In the genomic region with DNA sequence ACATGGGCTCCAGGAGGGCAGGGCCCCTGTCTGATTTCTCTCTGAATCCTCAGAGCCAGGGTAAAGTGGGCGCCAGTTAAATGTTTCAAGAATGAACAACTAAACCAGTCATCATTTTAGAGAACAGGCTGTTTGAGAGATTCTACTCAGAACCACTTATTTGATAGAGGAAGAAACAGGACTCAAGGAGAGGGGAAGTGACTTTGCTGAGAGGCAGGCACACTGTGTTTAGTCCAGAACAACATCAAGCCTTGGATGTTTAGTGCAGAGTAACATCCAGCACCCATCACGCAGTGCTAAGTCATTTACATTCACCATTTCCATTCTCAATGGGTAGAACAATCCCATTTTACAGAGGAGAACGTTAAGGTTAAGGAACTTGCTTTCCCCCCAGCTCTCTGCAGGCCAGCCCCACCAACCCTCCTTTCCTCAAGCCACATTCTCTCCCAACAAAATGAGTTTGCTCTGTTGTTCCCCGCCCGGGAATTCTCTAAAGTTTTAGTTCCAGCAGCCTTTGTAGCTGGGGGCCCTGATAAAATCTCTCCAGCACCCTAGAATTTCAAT, we compare ENCODE assay signal across 1 cellular context.
TF ChIP-seq lines count a peak whose summit lies in the region.

No MANE protein-coding gene starts in this region.

TF ChIP-seq in H1, 55 proteins besides CTCF, POLR2A, EP300 and RAD21:
- TF ChIP-seq, protein P1, sequence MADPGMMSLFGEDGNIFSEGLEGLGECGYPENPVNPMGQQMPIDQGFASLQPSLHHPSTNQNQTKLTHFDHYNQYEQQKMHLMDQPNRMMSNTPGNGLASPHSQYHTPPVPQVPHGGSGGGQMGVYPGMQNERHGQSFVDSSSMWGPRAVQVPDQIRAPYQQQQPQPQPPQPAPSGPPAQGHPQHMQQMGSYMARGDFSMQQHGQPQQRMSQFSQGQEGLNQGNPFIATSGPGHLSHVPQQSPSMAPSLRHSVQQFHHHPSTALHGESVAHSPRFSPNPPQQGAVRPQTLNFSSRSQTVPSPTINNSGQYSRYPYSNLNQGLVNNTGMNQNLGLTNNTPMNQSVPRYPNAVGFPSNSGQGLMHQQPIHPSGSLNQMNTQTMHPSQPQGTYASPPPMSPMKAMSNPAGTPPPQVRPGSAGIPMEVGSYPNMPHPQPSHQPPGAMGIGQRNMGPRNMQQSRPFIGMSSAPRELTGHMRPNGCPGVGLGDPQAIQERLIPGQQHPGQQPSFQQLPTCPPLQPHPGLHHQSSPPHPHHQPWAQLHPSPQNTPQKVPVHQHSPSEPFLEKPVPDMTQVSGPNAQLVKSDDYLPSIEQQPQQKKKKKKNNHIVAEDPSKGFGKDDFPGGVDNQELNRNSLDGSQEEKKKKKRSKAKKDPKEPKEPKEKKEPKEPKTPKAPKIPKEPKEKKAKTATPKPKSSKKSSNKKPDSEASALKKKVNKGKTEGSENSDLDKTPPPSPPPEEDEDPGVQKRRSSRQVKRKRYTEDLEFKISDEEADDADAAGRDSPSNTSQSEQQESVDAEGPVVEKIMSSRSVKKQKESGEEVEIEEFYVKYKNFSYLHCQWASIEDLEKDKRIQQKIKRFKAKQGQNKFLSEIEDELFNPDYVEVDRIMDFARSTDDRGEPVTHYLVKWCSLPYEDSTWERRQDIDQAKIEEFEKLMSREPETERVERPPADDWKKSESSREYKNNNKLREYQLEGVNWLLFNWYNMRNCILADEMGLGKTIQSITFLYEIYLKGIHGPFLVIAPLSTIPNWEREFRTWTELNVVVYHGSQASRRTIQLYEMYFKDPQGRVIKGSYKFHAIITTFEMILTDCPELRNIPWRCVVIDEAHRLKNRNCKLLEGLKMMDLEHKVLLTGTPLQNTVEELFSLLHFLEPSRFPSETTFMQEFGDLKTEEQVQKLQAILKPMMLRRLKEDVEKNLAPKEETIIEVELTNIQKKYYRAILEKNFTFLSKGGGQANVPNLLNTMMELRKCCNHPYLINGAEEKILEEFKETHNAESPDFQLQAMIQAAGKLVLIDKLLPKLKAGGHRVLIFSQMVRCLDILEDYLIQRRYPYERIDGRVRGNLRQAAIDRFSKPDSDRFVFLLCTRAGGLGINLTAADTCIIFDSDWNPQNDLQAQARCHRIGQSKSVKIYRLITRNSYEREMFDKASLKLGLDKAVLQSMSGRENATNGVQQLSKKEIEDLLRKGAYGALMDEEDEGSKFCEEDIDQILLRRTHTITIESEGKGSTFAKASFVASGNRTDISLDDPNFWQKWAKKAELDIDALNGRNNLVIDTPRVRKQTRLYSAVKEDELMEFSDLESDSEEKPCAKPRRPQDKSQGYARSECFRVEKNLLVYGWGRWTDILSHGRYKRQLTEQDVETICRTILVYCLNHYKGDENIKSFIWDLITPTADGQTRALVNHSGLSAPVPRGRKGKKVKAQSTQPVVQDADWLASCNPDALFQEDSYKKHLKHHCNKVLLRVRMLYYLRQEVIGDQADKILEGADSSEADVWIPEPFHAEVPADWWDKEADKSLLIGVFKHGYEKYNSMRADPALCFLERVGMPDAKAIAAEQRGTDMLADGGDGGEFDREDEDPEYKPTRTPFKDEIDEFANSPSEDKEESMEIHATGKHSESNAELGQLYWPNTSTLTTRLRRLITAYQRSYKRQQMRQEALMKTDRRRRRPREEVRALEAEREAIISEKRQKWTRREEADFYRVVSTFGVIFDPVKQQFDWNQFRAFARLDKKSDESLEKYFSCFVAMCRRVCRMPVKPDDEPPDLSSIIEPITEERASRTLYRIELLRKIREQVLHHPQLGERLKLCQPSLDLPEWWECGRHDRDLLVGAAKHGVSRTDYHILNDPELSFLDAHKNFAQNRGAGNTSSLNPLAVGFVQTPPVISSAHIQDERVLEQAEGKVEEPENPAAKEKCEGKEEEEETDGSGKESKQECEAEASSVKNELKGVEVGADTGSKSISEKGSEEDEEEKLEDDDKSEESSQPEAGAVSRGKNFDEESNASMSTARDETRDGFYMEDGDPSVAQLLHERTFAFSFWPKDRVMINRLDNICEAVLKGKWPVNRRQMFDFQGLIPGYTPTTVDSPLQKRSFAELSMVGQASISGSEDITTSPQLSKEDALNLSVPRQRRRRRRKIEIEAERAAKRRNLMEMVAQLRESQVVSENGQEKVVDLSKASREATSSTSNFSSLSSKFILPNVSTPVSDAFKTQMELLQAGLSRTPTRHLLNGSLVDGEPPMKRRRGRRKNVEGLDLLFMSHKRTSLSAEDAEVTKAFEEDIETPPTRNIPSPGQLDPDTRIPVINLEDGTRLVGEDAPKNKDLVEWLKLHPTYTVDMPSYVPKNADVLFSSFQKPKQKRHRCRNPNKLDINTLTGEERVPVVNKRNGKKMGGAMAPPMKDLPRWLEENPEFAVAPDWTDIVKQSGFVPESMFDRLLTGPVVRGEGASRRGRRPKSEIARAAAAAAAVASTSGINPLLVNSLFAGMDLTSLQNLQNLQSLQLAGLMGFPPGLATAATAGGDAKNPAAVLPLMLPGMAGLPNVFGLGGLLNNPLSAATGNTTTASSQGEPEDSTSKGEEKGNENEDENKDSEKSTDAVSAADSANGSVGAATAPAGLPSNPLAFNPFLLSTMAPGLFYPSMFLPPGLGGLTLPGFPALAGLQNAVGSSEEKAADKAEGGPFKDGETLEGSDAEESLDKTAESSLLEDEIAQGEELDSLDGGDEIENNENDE (IDR thresholded peaks at IDR 0.05; ENCODE audit: insufficient replicate concordance, low read length), result no peak
- no peak for TF ChIP-seq NANOG (IDR thresholded peaks at IDR 0.05; ENCODE audit: insufficient read depth, low read depth, low read length, poor library complexity, severe bottlenecking)
- TF ChIP-seq CHD1 (IDR thresholded peaks at IDR 0.05; ENCODE audit: low read depth, low read length), result no peak
- TF ChIP-seq, protein P2, sequence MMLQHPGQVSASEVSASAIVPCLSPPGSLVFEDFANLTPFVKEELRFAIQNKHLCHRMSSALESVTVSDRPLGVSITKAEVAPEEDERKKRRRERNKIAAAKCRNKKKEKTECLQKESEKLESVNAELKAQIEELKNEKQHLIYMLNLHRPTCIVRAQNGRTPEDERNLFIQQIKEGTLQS (IDR thresholded peaks at IDR 0.05; ENCODE audit: insufficient read depth, low read depth, low read length), result no peak
- TF ChIP-seq, protein P3, sequence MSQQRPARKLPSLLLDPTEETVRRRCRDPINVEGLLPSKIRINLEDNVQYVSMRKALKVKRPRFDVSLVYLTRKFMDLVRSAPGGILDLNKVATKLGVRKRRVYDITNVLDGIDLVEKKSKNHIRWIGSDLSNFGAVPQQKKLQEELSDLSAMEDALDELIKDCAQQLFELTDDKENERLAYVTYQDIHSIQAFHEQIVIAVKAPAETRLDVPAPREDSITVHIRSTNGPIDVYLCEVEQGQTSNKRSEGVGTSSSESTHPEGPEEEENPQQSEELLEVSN (IDR thresholded peaks at IDR 0.05), result no peak
- TF ChIP-seq POU5F1 (IDR thresholded peaks at IDR 0.05; ENCODE audit: low read depth, low read length), result no peak
- TF ChIP-seq CTBP2 (IDR thresholded peaks at IDR 0.05; ENCODE audit: borderline replicate concordance, insufficient read depth, insufficient read length, low read length), result no peak
- TF ChIP-seq SIN3A (conservative IDR thresholded peaks at IDR 0.05 in 1 of 2, IDR thresholded peaks at IDR 0.05 in 1 of 2; ENCODE audit: low read depth in 1 of 2, low read length in 2 of 2), result no peak
- TF ChIP-seq SAP30 (IDR thresholded peaks at IDR 0.05; ENCODE audit: insufficient read depth, insufficient replicate concordance, low read length), result no peak
- no peak for TF ChIP-seq SP2 (IDR thresholded peaks at IDR 0.05; ENCODE audit: low read length)
- TF ChIP-seq PHF8 (conservative IDR thresholded peaks at IDR 0.05; ENCODE audit: low read depth, low read length), result no peak
- TF ChIP-seq SP1 (IDR thresholded peaks at IDR 0.05; ENCODE audit: low read depth, low read length), result no peak
- no peak for TF ChIP-seq BACH1 (IDR thresholded peaks at IDR 0.05; ENCODE audit: low read length)
- no peak for TF ChIP-seq ZNF274 (IDR thresholded peaks at IDR 0.05; ENCODE audit: borderline replicate concordance, extremely low read depth, low read length)
- no peak for TF ChIP-seq SUZ12 (IDR thresholded peaks at IDR 0.05; ENCODE audit: low read length)
- TF ChIP-seq JUND (IDR thresholded peaks at IDR 0.05; ENCODE audit: low read length), result no peak
